Comparison of ENCODE assay signal across 8 cellular contexts in the genomic region with DNA sequence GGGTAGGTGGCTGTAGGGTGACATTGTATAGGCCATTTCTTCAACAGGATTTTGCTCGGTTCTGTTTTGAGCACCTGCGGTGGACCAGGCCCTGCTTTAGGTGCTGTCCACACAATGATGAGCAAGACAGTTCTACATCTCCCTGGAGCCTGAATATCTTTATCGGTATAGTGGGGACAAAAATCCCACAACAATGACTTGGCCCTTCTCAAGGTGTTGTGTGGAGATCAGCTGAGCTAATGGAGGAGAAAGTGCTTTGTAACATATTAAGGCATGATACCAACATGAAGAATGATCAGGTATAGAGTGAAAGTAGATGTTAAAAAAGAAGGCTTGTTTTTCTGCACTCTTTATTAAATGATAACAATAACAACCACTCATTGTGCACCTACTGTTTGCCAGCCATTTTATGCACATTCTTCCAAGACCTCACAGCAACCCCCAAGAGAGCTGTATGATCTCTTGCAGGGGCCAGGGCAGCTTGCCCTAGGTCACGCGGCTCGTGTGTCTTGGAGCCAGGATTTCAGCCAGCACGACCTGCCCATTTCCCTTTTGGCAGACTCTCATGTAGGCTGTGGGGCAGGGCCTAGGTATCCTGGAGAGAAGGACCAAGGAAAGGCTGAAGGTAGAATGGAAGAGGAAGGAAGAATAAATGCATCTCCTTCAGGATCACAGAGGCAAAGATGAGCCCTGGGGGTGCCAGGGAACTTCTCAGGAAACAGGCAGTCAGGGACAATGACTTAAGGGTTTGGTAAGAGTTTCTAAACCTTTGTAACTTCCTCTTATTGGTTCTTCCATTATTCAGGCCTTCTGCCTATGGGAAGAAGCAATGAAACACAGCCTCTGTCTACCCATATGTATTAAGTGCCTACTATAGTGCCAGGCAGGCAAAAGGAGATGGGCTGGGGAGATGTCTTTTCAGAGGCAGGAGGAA.
DNase-seq lines count a peak whose midpoint lies in the region; ATAC-seq lines count a peak whose summit lies in the region.
"Had no signal": no experiment of that assay in that cellular context is flagged by ENCODE, and none has a peak within 500 bp of the region (broad histone marks: within the 10 kb centered on the region; RNA-seq: fewer than 3 reads in every experiment).

No MANE protein-coding gene starts in this region.

- no peaks in the 10 kb centered on the region for H3K27me3 Mint-ChIP-seq in stimulated activated memory B cell treated with anti-CD40 and anti-IgM and Interleukin-4, amounts not matched to agents 10 μg/mL and 1 μg/mL and 100 μg/mL, for 72 hours

- peaks cover 75% of the 10 kb centered on the region for H3K4me1 Mint-ChIP-seq in stimulated activated memory B cell treated with anti-CD40 and anti-IgM and Interleukin-4, amounts not matched to agents 10 μg/mL and 1 μg/mL and 100 μg/mL, for 72 hours

- H3K9me3 Mint-ChIP-seq in stimulated activated memory B cell treated with anti-CD40 and anti-IgM and Interleukin-4, amounts not matched to agents 10 μg/mL and 1 μg/mL and 100 μg/mL, for 72 hours = no peaks in the 10 kb centered on the region

- no peak overlapping the region for H3K4me3 Mint-ChIP-seq in stimulated activated memory B cell treated with anti-CD40 and anti-IgM and Interleukin-4, amounts not matched to agents 10 μg/mL and 1 μg/mL and 100 μg/mL, for 72 hours

- ATAC-seq in GM19351 (IDR thresholded peaks at IDR 0.05; ENCODE audit: unreplicated experiment) = peak; percentile 40
- ATAC-seq in HG02973 (IDR thresholded peaks at IDR 0.05; ENCODE audit: unreplicated experiment) = peak; percentile 42
- ATAC-seq in stimulated activated memory B cell treated with anti-CD40 and anti-IgM and Interleukin-4, amounts not matched to agents 10 μg/mL and 1 μg/mL and 100 μg/mL, for 72 hours = peak; percentile 68

- DNase-seq in OCI-M1 (lab: John Stamatoyannopoulos, UW) = peak; percentile 58
- no peak for DNase-seq in NCI-H748 treated with DMSO at 0.1 percent for 48 hours (lab: John Stamatoyannopoulos, UW)
- DNase-seq in COLO829 (ENCODE audit: low spot score) = no peak
- DNase-seq in stimulated activated CD4-positive, alpha-beta T cell treated with anti-CD3 and anti-CD28 coated beads, Interleukin-4, amount 100 ng/mL, for 4 hours = no peak
- DNase-seq: activated T-cell treated with anti-CD3 and anti-CD28 coated beads for 4 hours had no signal

- H3K36me3 Mint-ChIP-seq in stimulated activated memory B cell treated with anti-CD40 and anti-IgM and Interleukin-4, amounts not matched to agents 10 μg/mL and 1 μg/mL and 100 μg/mL, for 72 hours = no peaks in the 10 kb centered on the region

- peak overlapping the region; percentile 8 for H3K27ac Mint-ChIP-seq in stimulated activated memory B cell treated with anti-CD40 and anti-IgM and Interleukin-4, amounts not matched to agents 10 μg/mL and 1 μg/mL and 100 μg/mL, for 72 hours
